ENCODE assay signal across 15 cellular contexts in the genomic region with DNA sequence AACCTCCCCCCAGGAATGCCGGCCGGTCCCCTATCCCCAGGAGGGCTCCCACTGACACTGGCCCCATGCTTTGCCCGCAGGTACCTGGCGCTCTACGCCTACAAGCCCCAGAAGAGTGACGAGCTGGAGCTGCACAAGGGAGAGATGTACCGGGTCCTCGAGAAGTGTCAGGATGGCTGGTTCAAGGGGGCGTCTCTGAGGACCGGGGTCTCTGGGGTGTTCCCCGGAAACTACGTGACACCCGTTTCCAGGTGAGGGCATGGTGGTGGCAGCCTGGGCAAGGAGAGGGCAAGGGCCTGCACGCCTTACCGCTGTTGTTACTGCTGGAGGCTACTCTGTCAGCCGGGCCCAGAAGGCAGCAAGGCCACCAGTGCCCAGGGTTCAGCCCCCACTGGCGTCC.
"Had no signal": no experiment of that assay in that cellular context is flagged by ENCODE, and none has a peak within 500 bp of the region (broad histone marks: within the 10 kb centered on the region; RNA-seq: fewer than 3 reads in every experiment).

No MANE protein-coding gene starts in this region.

- DNase-seq: effector memory CD8-positive, alpha-beta T cell; glutamatergic neuron; islet precursor cell; mesenchymal stem cell; midbrain; stimulated activated CD4-positive, alpha-beta T cell treated with anti-CD3 and anti-CD28 coated beads, Interleukin-4, amount 100 ng/mL, for 1 hour; stimulated activated CD8-positive, alpha-beta memory T cell treated with anti-CD3 and anti-CD28 coated beads, Interleukin-4, amount 100 ng/mL, for 48 hours had no signal

- H3K4me2 ChIP-seq: smooth muscle cell had no signal

- H3K27ac ChIP-seq: epithelial cell of prostate, esophagus muscularis mucosa, gastroesophageal sphincter, left lung, right atrium auricular region, tibial artery had no signal

- H3K9me3 ChIP-seq: esophagus muscularis mucosa, gastroesophageal sphincter, left lung, right atrium auricular region, tibial artery had no signal

- H3K36me3 ChIP-seq: right atrium auricular region had no signal

- H3K4me3 ChIP-seq: esophagus muscularis mucosa, gastroesophageal sphincter, left lung, lung, right atrium auricular region, smooth muscle cell, tibial artery had no signal

- H3K27me3 ChIP-seq: esophagus muscularis mucosa, gastroesophageal sphincter, left lung, right atrium auricular region, tibial artery had no signal
